7 cellular contexts compared by ENCODE assay signal in genomic region chr17:40086150-40087044, GRCh38. TPM values are rescaled to one million over a fixed set of nuclear protein-coding genes. Genes with fewer than 3 reads are reported as not detected.
DNase-seq lines count a peak whose midpoint lies in the region; ATAC-seq and TF ChIP-seq lines count a peak whose summit lies in the region.

No MANE protein-coding gene starts in this region.

- H3K36me3 ChIP-seq in GM06990 (ENCODE audit: control insufficient read depth, insufficient read depth, low read length) = no peaks in the 10 kb centered on the region
- H3K36me3 ChIP-seq in esophagus squamous epithelium = peaks cover 13 to 86% (median 47%) of the 10 kb centered on the region in 3 donors
- no peaks in the 10 kb centered on the region for H3K36me3 ChIP-seq in parathyroid adenoma (ENCODE audit: control insufficient read depth, insufficient read depth, low read length)

- H3K4me3 ChIP-seq in GM06990 (replicated peaks; ENCODE audit: low read depth, low read length) (no peak overlapping the region), esophagus squamous epithelium (no peak overlapping the region), parathyroid adenoma (ENCODE audit: low read depth, low read length) (no peak overlapping the region)

- H3K9ac ChIP-seq in parathyroid adenoma = no peak overlapping the region

- H3K27ac ChIP-seq in esophagus squamous epithelium (peak overlapping the region in 1 of 4 donors; percentile 27), parathyroid adenoma (no peak overlapping the region)

- TF ChIP-seq POLR2A in esophagus squamous epithelium (IDR thresholded peaks at IDR 0.05) = no peak

- no peak overlapping the region for H2AFZ ChIP-seq in parathyroid adenoma

- intact Hi-C loops in activated CD4-positive, alpha-beta memory T cell treated with anti-CD3 and anti-CD28 coated beads for 36 hours (cut with micrococcal nuclease) = loop anchor here (1.0 to 2.0 kb wide), 2 partner anchors 32 to 73 kb away; partner anchors contain the start of gene MED24
- intact Hi-C loops in esophagus squamous epithelium (cut with DNase I) = loop anchor here (10.0 kb wide), 1 partner anchor 72 kb away; the partner anchor contains the start of gene CSF3

- POLR2A ChIA-PET in activated CD4-positive, alpha-beta memory T cell treated with anti-CD3 and anti-CD28 coated beads for 36 hours (lab: Charles Lee) = interaction anchor here (1.0 kb wide), 1 partner anchor 32 kb away, joined by 3 read pairs; the partner anchor contains the start of gene MED24

- H3K9me3 ChIP-seq in esophagus squamous epithelium (no peaks in the 10 kb centered on the region), parathyroid adenoma (ENCODE audit: control insufficient read depth, low read length) (no peaks in the 10 kb centered on the region)

- no peaks in the 10 kb centered on the region for H3K4me1 Mint-ChIP-seq in activated CD4-positive, alpha-beta memory T cell treated with anti-CD3 and anti-CD28 coated beads for 36 hours (ENCODE audit: low read depth)

- peaks cover 1 to 28% (median 8%) of the 10 kb centered on the region in 3 donors for H3K4me1 ChIP-seq in esophagus squamous epithelium
- H3K4me1 ChIP-seq in parathyroid adenoma = no peaks in the 10 kb centered on the region

- H3K4me2 ChIP-seq in parathyroid adenoma (ENCODE audit: low read length) = no peak overlapping the region

- peaks cover 5% of the 10 kb centered on the region for H3K79me2 ChIP-seq in parathyroid adenoma

- H3K9me3 Mint-ChIP-seq in activated CD4-positive, alpha-beta memory T cell treated with anti-CD3 and anti-CD28 coated beads for 36 hours = no peaks in the 10 kb centered on the region

- TF ChIP-seq CTCF in GM06990 (IDR thresholded peaks at IDR 0.05; ENCODE audit: insufficient read depth, low read length, poor library complexity, severe bottlenecking) = peak; percentile 93
- peak; percentile 65 to 84 (median 76) for TF ChIP-seq CTCF in esophagus squamous epithelium (IDR thresholded peaks at IDR 0.05)
- peak; percentile 94 for TF ChIP-seq CTCF in parathyroid adenoma (IDR thresholded peaks at IDR 0.05)

- H3K27ac Mint-ChIP-seq in activated CD4-positive, alpha-beta memory T cell treated with anti-CD3 and anti-CD28 coated beads for 36 hours = no peak overlapping the region

- H3K4me3 Mint-ChIP-seq in activated CD4-positive, alpha-beta memory T cell treated with anti-CD3 and anti-CD28 coated beads for 36 hours = no peak overlapping the region

- 55 to 63% methylated on average over 12 to 14 of the region's 17 CpGs for WGBS in esophagus squamous epithelium, 2 donors

- peaks cover 9% of the 10 kb centered on the region for H3K36me3 Mint-ChIP-seq in activated CD4-positive, alpha-beta memory T cell treated with anti-CD3 and anti-CD28 coated beads for 36 hours

- no peak for ATAC-seq in HG03025 (IDR thresholded peaks at IDR 0.05; ENCODE audit: low FRiP score, unreplicated experiment)

- H3K27me3 Mint-ChIP-seq in activated CD4-positive, alpha-beta memory T cell treated with anti-CD3 and anti-CD28 coated beads for 36 hours = no peaks in the 10 kb centered on the region

- DNase-seq in GM06990 (ENCODE audit: extremely low read depth, insufficient read length) (no peak), NAMALWA (ENCODE audit: low spot score) (peak; percentile 78), esophagus squamous epithelium (lab: John Stamatoyannopoulos, UW) (no peak), midbrain (lab: John Stamatoyannopoulos, UW) (no peak)
- DNase-seq in activated CD4-positive, alpha-beta memory T cell treated with anti-CD3 and anti-CD28 coated beads for 36 hours = peak; percentile 66

- CTCF ChIA-PET in activated CD4-positive, alpha-beta memory T cell treated with anti-CD3 and anti-CD28 coated beads for 36 hours (lab: Charles Lee) = interaction anchor here (0.6 to 4.8 kb wide), 34 partner anchors 9 to 208 kb away, joined by 3 to 84 read pairs (median 7); partner anchors contain the start of genes CSF3, MED24 and NR1D1

- H3K27me3 ChIP-seq in GM06990 (replicated peaks; ENCODE audit: control insufficient read depth, insufficient read depth, low read length) (no peaks in the 10 kb centered on the region), esophagus squamous epithelium (no peaks in the 10 kb centered on the region), parathyroid adenoma (ENCODE audit: control insufficient read depth, insufficient read depth, low read length) (no peaks in the 10 kb centered on the region)

RNA-seq across cellular contexts. Expression of gene NR1D1, which starts 14.0 kb away (rescaled TPM):
- total RNA-seq in activated CD4-positive, alpha-beta memory T cell treated with anti-CD3 and anti-CD28 coated beads for 36 hours = 1 to 10 TPM; 6.7 to 7.3 TPM
- 10 to 100 TPM in 1 of 4 donors, 1 to 10 TPM in 3; 3.8 to 16.4 (median 5.4) TPM for total RNA-seq in esophagus squamous epithelium

RNA-seq across cellular contexts. Expression of gene THRA, which starts 23.6 kb away (rescaled TPM):
- total RNA-seq in activated CD4-positive, alpha-beta memory T cell treated with anti-CD3 and anti-CD28 coated beads for 36 hours = 10 to 100 TPM; 12.5 to 13.4 TPM
- total RNA-seq in esophagus squamous epithelium = 10 to 100 TPM in 2 of 4 donors, 1 to 10 TPM in 2; 4.2 to 27.1 (median 13.4) TPM

RNA-seq across cellular contexts. Expression of gene MED24, which starts 32.2 kb away (rescaled TPM):
- total RNA-seq in activated CD4-positive, alpha-beta memory T cell treated with anti-CD3 and anti-CD28 coated beads for 36 hours = 10 to 100 TPM; 89.2 to 99.9 TPM
- total RNA-seq in esophagus squamous epithelium = 10 to 100 TPM; 44.2 to 56.1 (median 49.0) TPM

RNA-seq across cellular contexts. Expression of gene MSL1, which starts 35.4 kb away (rescaled TPM):
- 10 to 100 TPM; 77.9 to 80.6 TPM for total RNA-seq in activated CD4-positive, alpha-beta memory T cell treated with anti-CD3 and anti-CD28 coated beads for 36 hours
- 10 to 100 TPM; 41.5 to 59.9 (median 51.5) TPM for total RNA-seq in esophagus squamous epithelium

RNA-seq across cellular contexts. Expression of gene CASC3, which starts 53.9 kb away (rescaled TPM):
- total RNA-seq in activated CD4-positive, alpha-beta memory T cell treated with anti-CD3 and anti-CD28 coated beads for 36 hours = 100 to 1,000 TPM in 1 of 2 experiments, 10 to 100 TPM in 1; 96.1 to 102 TPM
- 10 to 100 TPM; 23.7 to 62.6 (median 27.8) TPM for total RNA-seq in esophagus squamous epithelium

Comparison
In these comparisons a context has a peak if more than half of its experiments do, and no peak if none do; other contexts are left out.
1. DNase-seq: peak in NAMALWA (single experiment) and activated CD4-positive, alpha-beta memory T cell treated with anti-CD3 and anti-CD28 coated beads for 36 hours (single experiment); none in GM06990 (single experiment), esophagus squamous epithelium (single experiment) and midbrain (single experiment).
2. Peak in every context shown above with its lines, with median percentiles within 50 percentile points of each other: CTCF ChIP-seq.